20 cellular contexts compared by ENCODE assay signal in the genomic region with DNA sequence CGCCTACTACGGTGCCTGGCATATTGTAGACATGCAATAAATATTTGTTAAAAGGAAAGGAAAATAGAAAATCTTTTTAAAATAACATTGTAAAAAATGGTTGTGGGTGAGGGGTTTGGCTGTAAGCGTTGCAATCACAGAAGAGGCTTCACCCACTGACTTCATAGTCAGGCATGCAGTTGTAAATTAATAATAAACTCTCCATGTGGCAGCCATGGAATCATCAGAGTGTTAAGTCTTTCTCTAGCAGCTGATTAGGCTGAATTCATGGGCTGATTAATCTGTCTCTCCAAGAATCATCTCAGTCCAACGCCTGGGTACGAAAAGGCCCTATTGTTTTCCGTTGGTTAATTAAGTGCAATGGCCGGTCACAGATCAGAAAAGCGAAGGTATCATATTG.
"Had no signal": no experiment of that assay in that cellular context is flagged by ENCODE, and none has a peak within 500 bp of the region (broad histone marks: within the 10 kb centered on the region; RNA-seq: fewer than 3 reads in every experiment).

No MANE protein-coding gene starts in this region.

- H3K27me3 ChIP-seq: dorsolateral prefrontal cortex, gastrocnemius medialis, heart right ventricle, thyroid gland had no signal

- H3K27ac ChIP-seq: gastrocnemius medialis, heart right ventricle, parathyroid adenoma, thyroid gland had no signal

- H2AFZ ChIP-seq: parathyroid adenoma had no signal

- H3K4me3 Mint-ChIP-seq: activated B cell treated with CpG ODN at 0.5 μM for 24 hours; activated CD4-positive, alpha-beta memory T cell treated with anti-CD3 and anti-CD28 coated beads, Interleukin-2, amount 10 ng/mL, durations not matched to agents 7 days and 5 days; activated CD8-positive, alpha-beta memory T cell treated with anti-CD3 and anti-CD28 coated beads, Interleukin-2, amount 10 ng/mL, durations not matched to agents 7 days and 5 days; activated naive CD8-positive, alpha-beta T cell; immature natural killer cell; natural killer cell; T-helper 2 cell treated with Interferon-gamma antibody and Interleukin-4, amounts not matched to agents 5 μg/mL and 100 μg/mL, for 36 hours had no signal

- H3K27ac Mint-ChIP-seq: activated B cell treated with CpG ODN at 0.5 μM for 24 hours; activated CD4-positive, alpha-beta memory T cell treated with anti-CD3 and anti-CD28 coated beads, Interleukin-2, amount 10 ng/mL, durations not matched to agents 7 days and 5 days; activated CD8-positive, alpha-beta memory T cell treated with anti-CD3 and anti-CD28 coated beads, Interleukin-2, amount 10 ng/mL, durations not matched to agents 7 days and 5 days; activated naive CD8-positive, alpha-beta T cell; immature natural killer cell; natural killer cell; T-helper 2 cell treated with Interferon-gamma antibody and Interleukin-4, amounts not matched to agents 5 μg/mL and 100 μg/mL, for 36 hours had no signal

- ATAC-seq: activated CD8-positive, alpha-beta memory T cell treated with anti-CD3 and anti-CD28 coated beads, Interleukin-2, amount 10 ng/mL, durations not matched to agents 7 days and 5 days; gastrocnemius medialis; heart right ventricle; left cardiac atrium; natural killer cell had no signal

- H3K36me3 Mint-ChIP-seq: activated CD8-positive, alpha-beta memory T cell treated with anti-CD3 and anti-CD28 coated beads, Interleukin-2, amount 10 ng/mL, durations not matched to agents 7 days and 5 days; immature natural killer cell; natural killer cell had no signal

- FAIRE-seq: colon had no signal

- H3K4me1 Mint-ChIP-seq: activated B cell treated with CpG ODN at 0.5 μM for 24 hours; activated CD4-positive, alpha-beta memory T cell treated with anti-CD3 and anti-CD28 coated beads, Interleukin-2, amount 10 ng/mL, durations not matched to agents 7 days and 5 days; activated CD8-positive, alpha-beta memory T cell treated with anti-CD3 and anti-CD28 coated beads, Interleukin-2, amount 10 ng/mL, durations not matched to agents 7 days and 5 days; immature natural killer cell; natural killer cell had no signal

- H3K9me3 ChIP-seq: gastrocnemius medialis, heart right ventricle, thyroid gland had no signal

- H3K36me3 ChIP-seq: gastrocnemius medialis, heart right ventricle, thyroid gland had no signal

- H3K9me3 Mint-ChIP-seq: activated B cell treated with CpG ODN at 0.5 μM for 24 hours; immature natural killer cell; natural killer cell; T-helper 2 cell treated with Interferon-gamma antibody and Interleukin-4, amounts not matched to agents 5 μg/mL and 100 μg/mL, for 36 hours had no signal

- DNase-seq: activated B cell treated with CpG ODN at 0.5 μM for 24 hours; activated CD4-positive, alpha-beta memory T cell treated with anti-CD3 and anti-CD28 coated beads, Interleukin-2, amount 10 ng/mL, durations not matched to agents 7 days and 5 days; activated CD4-positive, alpha-beta T cell treated with anti-CD3 and anti-CD28 coated beads for 48 hours; activated CD8-positive, alpha-beta memory T cell treated with anti-CD3 and anti-CD28 coated beads, Interleukin-2, amount 10 ng/mL, durations not matched to agents 7 days and 5 days; central memory CD4-positive, alpha-beta T cell; dorsolateral prefrontal cortex; gastrocnemius medialis; heart right ventricle; immature natural killer cell; left cardiac atrium; natural killer cell; stimulated activated CD4-positive, alpha-beta T cell treated with anti-CD3 and anti-CD28 coated beads, Interleukin-12 subunit alpha, Interleukin-12 subunit beta, amount 100 ng/mL, for 4 hours; stimulated activated CD4-positive, alpha-beta T cell treated with anti-CD3 and anti-CD28 coated beads, Interleukin-1b, Interleukin-23, amount 100 ng/mL, for 48 hours; stimulated activated CD8-positive, alpha-beta memory T cell treated with anti-CD3 and anti-CD28 coated beads, Interleukin-4, amount 100 ng/mL, for 48 hours; stimulated activated naive CD4-positive, alpha-beta T cell; thyroid gland had no signal

- H3K4me3 ChIP-seq: dorsolateral prefrontal cortex, gastrocnemius medialis, heart right ventricle, thyroid gland had no signal

- H3K79me2 ChIP-seq: parathyroid adenoma had no signal

- H3K9ac ChIP-seq: parathyroid adenoma had no signal

- H3K27me3 Mint-ChIP-seq: activated B cell treated with CpG ODN at 0.5 μM for 24 hours; activated CD4-positive, alpha-beta memory T cell treated with anti-CD3 and anti-CD28 coated beads, Interleukin-2, amount 10 ng/mL, durations not matched to agents 7 days and 5 days; activated naive CD8-positive, alpha-beta T cell had no signal

- H3K4me1 ChIP-seq: gastrocnemius medialis had no signal
